In genomic region chr10:42783181-42783549, GRCh38 we compare ENCODE assay signal across 8 cellular contexts. TPM values are rescaled to one million over a fixed set of nuclear protein-coding genes. Genes with fewer than 3 reads are reported as not detected.
DNase-seq lines count a peak whose midpoint lies in the region; ATAC-seq, FAIRE-seq and TF ChIP-seq lines count a peak whose summit lies in the region.

No MANE protein-coding gene starts in this region.

- ATAC-seq in HG02938 (IDR thresholded peaks at IDR 0.05; ENCODE audit: unreplicated experiment) = peak; percentile 4
- ATAC-seq in HG03457 (IDR thresholded peaks at IDR 0.05; ENCODE audit: unreplicated experiment) = no peak

- DNase-seq in DMS53 treated with DMSO at 0.1 percent for 48 hours (lab: John Stamatoyannopoulos, UW; ENCODE audit: unreplicated experiment) = peak; percentile 52
- peak; percentile 73 for DNase-seq in RCC 7860 (ENCODE audit: low spot score)
- DNase-seq in cardiac fibroblast (ENCODE audit: low read depth in 2 of 2) = peak; percentile 64 to 76
- no peak for DNase-seq in stomach
- DNase-seq in GM12891 (ENCODE audit: insufficient read length, low spot score) = no peak

- no peaks in the 10 kb centered on the region for H3K9me3 ChIP-seq in liver (ENCODE audit: control insufficient read depth in 4 of 4, low read length in 3 of 4)
- H3K9me3 ChIP-seq in stomach = no peaks in the 10 kb centered on the region

- 2% methylated on average over 11 of the region's 11 CpGs for WGBS in liver
- whole genome bisulfite sequencing in stomach, 5 donors = 0 to 5% (median 3%) methylated on average over 11 of the region's 11 CpGs

- TF ChIP-seq CTCF in cardiac fibroblast (IDR thresholded peaks at IDR 0.05; ENCODE audit: low read depth, low read length) (no peak), liver (IDR thresholded peaks at IDR 0.05; ENCODE audit: low read depth, low read length, missing input control) (no peak), stomach (IDR thresholded peaks at IDR 0.05) (no peak)

- H3K36me3 ChIP-seq in liver (ENCODE audit: control insufficient read depth in 4 of 4, insufficient read depth in 3 of 4, low read depth in 1 of 4, low read length in 3 of 4) = peaks cover 0 to 32% (median 24%) of the 10 kb centered on the region in 4 donors
- H3K36me3 ChIP-seq in stomach = peaks cover 28 to 41% (median 38%) of the 10 kb centered on the region in 4 donors

- peak; percentile 15 for FAIRE-seq in RCC 7860 (lab: Jason Lieb, UNC)
- no peak for FAIRE-seq in GM12891 (lab: Jason Lieb, UNC)

- TF ChIP-seq POLR2A in stomach (IDR thresholded peaks at IDR 0.05) (no peak), GM12891 (IDR thresholded peaks at IDR 0.05; ENCODE audit: low read depth, low read length) (no peak)

- peak overlapping the region; percentile 85 to 90 for H3K27ac ChIP-seq in liver (ENCODE audit: low read depth in 1 of 2, low read length in 2 of 2)
- H3K27ac ChIP-seq in stomach = peak overlapping the region; percentile 80 to 96 (median 93)

- peak overlapping the region; percentile 82 to 84 for H3K4me3 ChIP-seq in cardiac fibroblast (replicated peaks in 1 of 2; ENCODE audit: low read depth in 2 of 2, low read length in 2 of 2)
- H3K4me3 ChIP-seq in liver (ENCODE audit: low read depth in 1 of 3, low read length in 3 of 3) = peak overlapping the region; percentile 80 to 98 (median 89)
- H3K4me3 ChIP-seq in stomach = peak overlapping the region; percentile 64 to 89 (median 79)

- no peaks in the 10 kb centered on the region for H3K27me3 ChIP-seq in liver (ENCODE audit: control insufficient read depth in 4 of 4, insufficient read depth in 4 of 4, low read length in 3 of 4)
- H3K27me3 ChIP-seq in stomach = no peaks in the 10 kb centered on the region

- no peak for TF ChIP-seq EP300 in stomach (IDR thresholded peaks at IDR 0.05)

- H3K4me1 ChIP-seq in liver (ENCODE audit: control insufficient read depth in 4 of 4, insufficient read depth in 4 of 4, low read length in 3 of 4) (peaks cover 4 to 16% (median 7%) of the 10 kb centered on the region in 4 donors), stomach (peaks cover 0 to 33% (median 16%) of the 10 kb centered on the region in 4 donors)

- TF ChIP-seq RAD21 in liver (IDR thresholded peaks at IDR 0.05) = no peak

- peak overlapping the region; percentile 83 to 85 for H3K9ac ChIP-seq in liver (ENCODE audit: low read depth in 1 of 2, low read length in 2 of 2)

- intact Hi-C loops in stomach (cut with DNase I; ENCODE audit: low total_unique reads) = no loop called here

TF ChIP-seq in liver, 16 proteins besides CTCF, POLR2A, EP300 and RAD21:
- no peak for TF ChIP-seq SP1 (IDR thresholded peaks at IDR 0.05)

TF ChIP-seq in GM12891, 5 proteins besides CTCF, POLR2A, EP300 and RAD21:
- TF ChIP-seq POLR2AphosphoS5 (IDR thresholded peaks at IDR 0.05; ENCODE audit: low read depth, low read length) (no peak), PAX5 (IDR thresholded peaks at IDR 0.05; ENCODE audit: insufficient read depth, low read length, severe bottlenecking) (no peak)

RNA-seq across cellular contexts. Expression of gene BMS1, which starts 0.6 kb away (rescaled TPM):
- 10 to 100 TPM in 1 of 2 donors, 1 to 10 TPM in 1; 6.1 to 10.4 TPM for total RNA-seq in liver
- 1 to 10 TPM; 3.6 to 4.2 TPM for polyA plus RNA-seq in liver
- 10 to 100 TPM in 3 of 5 donors, 1 to 10 TPM in 2; 1.8 to 33.9 (median 15.2) TPM for total RNA-seq in stomach
- 1 to 10 TPM; 5.7 to 6.9 (median 6.5) TPM for polyA plus RNA-seq in stomach
- 13.7 TPM for polyA plus RNA-seq in GM12891 (2012; ENCODE audit: low read depth, missing spikeins)

Comparison
In these comparisons a context has a peak if more than half of its experiments do, and no peak if none do; other contexts are left out.
1. DNase-seq: peak in DMS53 treated with DMSO at 0.1 percent for 48 hours (single experiment), RCC 7860 (single experiment) and cardiac fibroblast (2 of 2); none in stomach (single experiment) and GM12891 (single experiment).
2. Peak in every context shown above with its lines, with median percentiles within 50 percentile points of each other: H3K4me3 ChIP-seq.